Comparison of ENCODE assay signal across 24 cellular contexts in the genomic region with DNA sequence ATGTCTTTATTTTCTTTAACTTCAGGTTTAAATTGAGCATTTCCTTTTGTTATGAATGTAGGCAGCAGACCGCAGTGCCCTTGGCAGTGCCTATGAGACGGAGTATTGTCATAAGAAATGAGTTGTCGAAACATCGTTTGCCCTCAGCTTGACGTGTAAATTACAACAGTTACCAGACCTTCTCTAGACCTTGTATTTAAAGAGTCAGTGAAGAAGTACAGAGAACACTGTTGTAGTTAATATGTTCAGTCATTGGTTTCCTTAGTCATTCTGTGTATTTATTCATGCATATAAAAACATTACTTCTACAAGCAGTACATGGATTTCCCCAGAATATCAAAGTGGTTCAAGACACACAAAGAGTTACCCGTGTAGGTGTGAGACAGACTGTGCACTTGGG. TPM values are rescaled to one million over a fixed set of nuclear protein-coding genes. Genes with fewer than 3 reads are reported as not detected.
DNase-seq lines count a peak whose midpoint lies in the region; ATAC-seq and TF ChIP-seq lines count a peak whose summit lies in the region.
"Had no signal": no experiment of that assay in that cellular context is flagged by ENCODE, and none has a peak within 500 bp of the region (broad histone marks: within the 10 kb centered on the region; RNA-seq: fewer than 3 reads in every experiment).

No MANE protein-coding gene starts in this region.

- BruUV-seq in A673 (replicated peaks; lab: Mats Ljungman, UMichigan) = no TSS peak

- H3K36me3 Mint-ChIP-seq in immature natural killer cell = peaks cover 20 to 54% (median 30%) of the 10 kb centered on the region in 3 donors

- no peak overlapping the region for H3K27ac ChIP-seq in A673 (ENCODE audit: low read depth, low read length, poor library complexity, severe bottlenecking)
- no peak overlapping the region for H3K27ac ChIP-seq in stomach
- H3K27ac ChIP-seq: hepatocyte, SJCRH30 had no signal

- H3K27me3 ChIP-seq in A673 (replicated peaks; ENCODE audit: insufficient read depth, low read depth, low read length, poor library complexity) (no peaks in the 10 kb centered on the region), stomach (no peaks in the 10 kb centered on the region)
- H3K27me3 ChIP-seq: hepatocyte, MG63, SJCRH30 had no signal

- POLR2A ChIA-PET in A673 (lab: Charles Lee; ENCODE audit: low non-redundant PET) = no interaction called here

- H3K4me3 ChIP-seq in A673 (ENCODE audit: low read depth, low read length, poor library complexity, severe bottlenecking) (no peak overlapping the region), stomach (no peak overlapping the region)
- H3K4me3 ChIP-seq: HAP-1, hepatocyte, MG63, SJCRH30 had no signal

- peaks cover 65 to 79% of the 10 kb centered on the region in 2 donors for H3K4me1 Mint-ChIP-seq in immature natural killer cell

- peaks cover 2 to 7% (median 3%) of the 10 kb centered on the region in 3 donors for H3K27me3 Mint-ChIP-seq in immature natural killer cell (ENCODE audit: low read depth in 3 of 3)
- H3K27me3 Mint-ChIP-seq: activated CD8-positive, alpha-beta memory T cell treated with anti-CD3 and anti-CD28 coated beads, Interleukin-2, amount 10 ng/mL, durations not matched to agents 7 days and 5 days; effector memory CD8-positive, alpha-beta T cell had no signal

- TF ChIP-seq POLR2A in stomach (IDR thresholded peaks at IDR 0.05) = no peak

- DNase-seq in A673 (ENCODE audit: low spot score) (peak; percentile 21), GM13977 (ENCODE audit: low spot score) (peak; percentile 73), immature natural killer cell (no peak), stomach (no peak), NCI-H524 treated with DMSO at 0.1 percent for 48 hours (lab: John Stamatoyannopoulos, UW) (no peak)
- DNase-seq: activated CD4-positive, CD25-positive, alpha-beta regulatory T cell; activated CD8-positive, alpha-beta memory T cell treated with anti-CD3 and anti-CD28 coated beads, Interleukin-2, amount 10 ng/mL, durations not matched to agents 7 days and 5 days; activated gamma-delta T cell treated with Interleukin-2 at 50 U/mL for 16 hours; effector memory CD8-positive, alpha-beta T cell; EL; MG63; NCI-H2029 treated with DMSO at 0.1 percent for 48 hours; NCI-H510A treated with DMSO at 0.1 percent for 48 hours; OCI-M1; SJCRH30; stimulated activated CD4-positive, alpha-beta T cell treated with anti-CD3 and anti-CD28 coated beads, Interleukin-12 subunit alpha, Interleukin-12 subunit beta, amount 100 ng/mL, for 4 hours had no signal

- H3K4me3 Mint-ChIP-seq in immature natural killer cell = peak overlapping the region in 4 of 5 donors; percentile 18 to 46 (median 30)
- H3K4me3 Mint-ChIP-seq: activated CD8-positive, alpha-beta memory T cell treated with anti-CD3 and anti-CD28 coated beads, Interleukin-2, amount 10 ng/mL, durations not matched to agents 7 days and 5 days; effector memory CD8-positive, alpha-beta T cell; mesothelial cell of epicardium had no signal

- TF ChIP-seq CTCF in A673 (conservative IDR thresholded peaks at IDR 0.05; ENCODE audit: low read depth, low read length) (no peak), GM13977 (IDR thresholded peaks at IDR 0.05; ENCODE audit: extremely low read depth, insufficient read depth, missing control alignments) (no peak), stomach (IDR thresholded peaks at IDR 0.05) (no peak)

- 77 to 92% (median 85%) methylated on average over 6 of the region's 6 CpGs for WGBS in stomach, 5 donors

- peaks cover 6% of the 10 kb centered on the region for H3K4me1 ChIP-seq in A673 (ENCODE audit: insufficient read depth, low read length, poor library complexity, severe bottlenecking)
- peaks cover 4 to 33% (median 16%) of the 10 kb centered on the region in 4 donors for H3K4me1 ChIP-seq in stomach
- H3K4me1 ChIP-seq: SJCRH30 had no signal

- ATAC-seq in HG03354 (IDR thresholded peaks at IDR 0.05; ENCODE audit: poor library complexity, severe bottlenecking, unreplicated experiment) = peak; percentile 54
- ATAC-seq in HG03280 (IDR thresholded peaks at IDR 0.05; ENCODE audit: unreplicated experiment) = no peak
- ATAC-seq in HG03342 (IDR thresholded peaks at IDR 0.05; ENCODE audit: unreplicated experiment) = no peak
- ATAC-seq: activated CD8-positive, alpha-beta memory T cell treated with anti-CD3 and anti-CD28 coated beads, Interleukin-2, amount 10 ng/mL, durations not matched to agents 7 days and 5 days; effector memory CD8-positive, alpha-beta T cell; HepG2 had no signal

- H3K9me3 ChIP-seq in A673 (ENCODE audit: low read depth, low read length, poor library complexity, severe bottlenecking) (no peaks in the 10 kb centered on the region), stomach (no peaks in the 10 kb centered on the region)
- H3K9me3 ChIP-seq: HAP-1, MG63, SJCRH30 had no signal

- H3K36me3 ChIP-seq in A673 (ENCODE audit: insufficient read depth, low read length, poor library complexity, severe bottlenecking) (no peaks in the 10 kb centered on the region), stomach (peaks cover 3 to 62% (median 28%) of the 10 kb centered on the region in 4 donors)
- H3K36me3 ChIP-seq: HAP-1, MG63, SJCRH30 had no signal

- intact Hi-C loops in A673 (cut with micrococcal nuclease; ENCODE audit: unreplicated experiment) (no loop called here), stomach (cut with DNase I; ENCODE audit: low total_unique reads) (no loop called here)

- TF ChIP-seq EP300 in stomach (IDR thresholded peaks at IDR 0.05) = no peak

- CTCF ChIA-PET in A673 (lab: Charles Lee) = no interaction called here

- in situ Hi-C loops in GM13977 (cut with MboI; ENCODE audit: low pct_unique_long_range_greater_than_20kb, low sequenced_read_pairs, unreplicated experiment) = no loop called here

- no peaks in the 10 kb centered on the region for H3K9me3 Mint-ChIP-seq in immature natural killer cell
- H3K9me3 Mint-ChIP-seq: effector memory CD8-positive, alpha-beta T cell; mesothelial cell of epicardium had no signal

- H3K27ac Mint-ChIP-seq in immature natural killer cell = peak overlapping the region in 4 of 6 donors; percentile 43 to 70 (median 59)
- H3K27ac Mint-ChIP-seq: activated CD8-positive, alpha-beta memory T cell treated with anti-CD3 and anti-CD28 coated beads, Interleukin-2, amount 10 ng/mL, durations not matched to agents 7 days and 5 days; mesothelial cell of epicardium had no signal

RNA-seq across cellular contexts. Expression of gene IRF8, which starts 19.0 kb away (rescaled TPM):
- total RNA-seq in A673 (2021) = 0.19 TPM in 1 of 2 replicates, not detected in the other
- polyA plus RNA-seq in immature natural killer cell = 10 to 100 TPM; 69.7 to 92.8 (median 73.6) TPM
- 10 to 100 TPM; 10.3 to 49.8 (median 20.3) TPM for total RNA-seq in stomach
- polyA plus RNA-seq in stomach = 1 to 10 TPM; 5.2 to 8.2 (median 7.3) TPM
- total RNA-seq: fibroblast of lung, HepG2, SJCRH30 had no signal
- polyA plus RNA-seq: HepG2 had no signal

Comparison
In these comparisons a context has a peak if more than half of its experiments do, and no peak if none do; other contexts are left out.
1. DNase-seq: peak in A673 (single experiment) and GM13977 (single experiment); none in immature natural killer cell (0 of 3), stomach (single experiment) and NCI-H524 treated with DMSO at 0.1 percent for 48 hours (single experiment).